8 cellular contexts compared by ENCODE assay signal in the genomic region with DNA sequence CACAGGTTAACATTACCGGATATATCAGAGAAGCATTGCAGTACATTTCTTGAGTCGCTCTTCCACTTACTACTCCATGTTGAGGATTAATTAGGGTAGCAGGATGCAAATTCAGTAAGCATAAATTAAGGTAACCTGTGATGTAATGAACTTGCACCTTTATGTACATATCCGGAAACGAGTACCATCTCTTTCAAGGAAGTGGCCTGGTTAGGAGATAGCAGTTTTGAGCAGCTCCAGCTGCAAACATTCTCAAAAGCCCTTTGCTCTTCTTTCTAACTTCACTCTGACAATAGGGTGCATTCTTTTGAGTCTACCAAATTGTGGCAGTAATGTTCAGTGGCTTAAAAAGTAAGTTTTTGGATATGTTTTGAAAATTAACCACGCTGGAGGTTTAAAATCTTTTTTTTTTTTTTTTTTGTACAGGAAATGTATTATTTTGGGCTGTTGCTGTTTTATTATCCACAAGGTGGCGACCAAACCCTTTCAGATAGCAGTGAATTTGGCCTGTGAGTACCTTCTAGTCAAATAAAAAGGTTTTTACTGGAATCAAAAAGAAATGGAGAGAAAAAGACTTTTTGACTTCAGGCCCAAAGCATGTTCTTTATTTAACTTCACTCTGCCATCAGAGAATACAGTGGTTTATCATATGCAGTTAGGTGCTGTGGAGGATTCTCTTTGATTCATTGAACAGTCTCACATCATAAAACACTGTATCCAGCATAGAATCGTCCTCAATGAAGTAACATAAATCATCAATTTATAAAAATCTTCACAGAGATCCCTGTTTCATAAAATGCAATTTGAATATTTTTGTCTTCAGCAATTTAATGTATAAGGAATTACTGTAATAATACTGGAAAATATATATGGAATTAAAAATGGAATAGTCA. TPM values are rescaled to one million over a fixed set of nuclear protein-coding genes. Genes with fewer than 3 reads are reported as not detected.
DNase-seq lines count a peak whose midpoint lies in the region; ATAC-seq, FAIRE-seq and TF ChIP-seq lines count a peak whose summit lies in the region.

No MANE protein-coding gene starts in this region.

- no peak overlapping the region for H3K4me3 ChIP-seq in AG09309 (ENCODE audit: control insufficient read depth, low read depth, low read length)

- DNase-seq in AG09309 (ENCODE audit: low read depth) (peak; percentile 31), ELR (ENCODE audit: low read depth) (peak; percentile 67), HK-2 (ENCODE audit: unreplicated experiment) (peak; percentile 13), RCC 7860 (ENCODE audit: low spot score) (no peak), lung microvascular endothelial cell (ENCODE audit: low read depth in 2 of 2) (peak; percentile 65 to 73)
- DNase-seq in central memory CD4-positive, alpha-beta T cell, result peak; percentile 63

- no peak for ATAC-seq in HG02588 (IDR thresholded peaks at IDR 0.05; ENCODE audit: unreplicated experiment)
- no peak for ATAC-seq in HG02981 (IDR thresholded peaks at IDR 0.05; ENCODE audit: unreplicated experiment)

- peak; percentile 61 for TF ChIP-seq CTCF in AG09309 (IDR thresholded peaks at IDR 0.05; ENCODE audit: control insufficient read depth, insufficient read depth, low read depth, low read length, missing control alignments)

- peak; percentile 62 for FAIRE-seq in RCC 7860 (lab: Jason Lieb, UNC)

RNA-seq across cellular contexts. Expression of a gene that starts 8.9 kb away (rescaled TPM):
- 2.2 and 2.4 TPM in 2 replicates for total RNA-seq in lung microvascular endothelial cell

RNA-seq across cellular contexts. Expression of a gene that starts 9.0 kb away (rescaled TPM):
- total RNA-seq in lung microvascular endothelial cell, result 4.8 and 7.1 TPM in 2 replicates

RNA-seq across cellular contexts. Expression of a gene that starts 9.1 kb away (rescaled TPM):
- total RNA-seq in lung microvascular endothelial cell, result 0.22 and 0.40 TPM in 2 replicates

RNA-seq across cellular contexts. Expression of a gene that starts 15.6 kb away (rescaled TPM):
- total RNA-seq in lung microvascular endothelial cell, result 0.44 and 1.2 TPM in 2 replicates
